ENCODE assay signal across 1 cellular context in genomic region chr9:133347985-133348762, GRCh38.
TF ChIP-seq lines count a peak whose summit lies in the region.

Gene MED22 (minus strand): TSS chr9:133348131. CDS start chr9:133346662, 1,469 bp downstream.
Gene RPL7A (plus strand): TSS chr9:133348218. CDS start chr9:133348244, 26 bp downstream.

TF ChIP-seq in K562, 482 proteins besides CTCF, POLR2A, EP300 and RAD21 (continued from another document):
- peak in 1 of 2 experiments; percentile 78 for TF ChIP-seq AFF1 (IDR thresholded peaks at IDR 0.05; ENCODE audit: low read depth in 1 of 2, partially characterized antibody in 2 of 2)
- TF ChIP-seq ZFX (CRISPR knock-in tag; IDR thresholded peaks at IDR 0.05): peak; percentile 74
- no peak for TF ChIP-seq CBX2 (IDR thresholded peaks at IDR 0.05; ENCODE audit: insufficient read depth, low read length, poor library complexity, severe bottlenecking)
- TF ChIP-seq MYBL2 (IDR thresholded peaks at IDR 0.05; ENCODE audit: low read depth): no peak
- TF ChIP-seq MYBL2 (CRISPR knock-in tag; IDR thresholded peaks at IDR 0.05; ENCODE audit: borderline replicate concordance): no peak
- peak in 1 of 3 experiments; percentile 24; a peak in 1 of 6 replicates for TF ChIP-seq ZBTB11 (CRISPR knock-in tag; IDR thresholded peaks at IDR 0.05)
- TF ChIP-seq IRF9 (tag; IDR thresholded peaks at IDR 0.05): 0 out of 2 replicates have a peak, but pooled peaks have one; percentile 40
- TF ChIP-seq TRIM24 (IDR thresholded peaks at IDR 0.05): peak in 1 of 2 experiments; percentile 73; a peak in 2 of 4 replicates
TF ChIP-seq in K562: peak in this region for 153.
